Comparison of ENCODE assay signal across 8 cellular contexts in the genomic region with DNA sequence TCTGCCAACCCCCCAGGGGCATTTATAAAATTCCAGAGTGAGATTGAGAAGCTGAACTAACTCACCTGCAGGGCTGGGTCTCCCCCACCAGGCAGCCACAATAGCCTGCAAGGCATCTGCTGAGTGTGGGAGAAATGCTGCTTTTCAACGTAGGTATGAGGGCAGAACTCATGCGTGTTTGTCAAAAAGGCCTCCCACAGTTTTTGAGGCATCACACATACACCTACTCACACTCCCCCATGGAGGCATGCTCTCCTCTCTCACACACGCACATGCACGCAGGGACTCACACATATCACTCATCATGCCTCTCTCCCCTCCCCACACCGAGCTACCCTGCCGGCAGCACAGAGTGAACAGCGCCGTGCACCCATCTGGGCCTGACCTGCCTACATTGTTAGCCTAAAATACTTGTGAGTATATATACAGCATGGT.
A peak's percentile ranks its signal among the peaks of the same experiment; 100 is the strongest.
DNase-seq lines count a peak whose midpoint lies in the region; ATAC-seq and TF ChIP-seq lines count a peak whose summit lies in the region.

No MANE protein-coding gene starts in this region.

- no peak overlapping the region for H3K27ac ChIP-seq in testis

- WGBS in testis, 2 donors = 77 to 84% methylated on average over 8 of the region's 8 CpGs

- no peak for TF ChIP-seq POLR2A in testis (IDR thresholded peaks at IDR 0.05)

- H3K4me3 Mint-ChIP-seq in immature natural killer cell = peak overlapping the region; percentile 61 to 83 (median 78)
- H3K4me3 Mint-ChIP-seq in stimulated activated naive CD8-positive, alpha-beta T cell treated with anti-CD3 and anti-CD28 coated beads, Interleukin-15, Interleukin-2, amounts not matched to agents 100 ng/mL and 50 ng/mL, for 24 hours = peak overlapping the region; percentile 81

- peaks cover 0 to 7% (median 5%) of the 10 kb centered on the region in 3 donors for H3K27me3 Mint-ChIP-seq in immature natural killer cell (ENCODE audit: low read depth in 3 of 3)
- no peaks in the 10 kb centered on the region for H3K27me3 Mint-ChIP-seq in stimulated activated naive CD8-positive, alpha-beta T cell treated with anti-CD3 and anti-CD28 coated beads, Interleukin-15, Interleukin-2, amounts not matched to agents 100 ng/mL and 50 ng/mL, for 24 hours

- no peaks in the 10 kb centered on the region for H3K27me3 ChIP-seq in testis

- DNase-seq in activated CD4-positive, alpha-beta T cell treated with anti-CD3 and anti-CD28 coated beads for 24 hours (ENCODE audit: low read depth in 2 of 2) = peak; percentile 15 to 50
- DNase-seq in immature natural killer cell (peak; percentile 28 to 56 (median 39)), NCI-H774 (lab: John Stamatoyannopoulos, UW) (no peak), DMS153 (lab: John Stamatoyannopoulos, UW) (no peak), testis (no peak)

- H3K9me3 Mint-ChIP-seq in immature natural killer cell = no peaks in the 10 kb centered on the region
- H3K9me3 Mint-ChIP-seq in stimulated activated naive CD8-positive, alpha-beta T cell treated with anti-CD3 and anti-CD28 coated beads, Interleukin-15, Interleukin-2, amounts not matched to agents 100 ng/mL and 50 ng/mL, for 24 hours = no peaks in the 10 kb centered on the region

- no peaks in the 10 kb centered on the region for H3K9me3 ChIP-seq in testis

- no peak overlapping the region for H3K4me3 ChIP-seq in testis

- no peaks in the 10 kb centered on the region for H3K36me3 Mint-ChIP-seq in immature natural killer cell
- peaks cover 6% of the 10 kb centered on the region for H3K36me3 Mint-ChIP-seq in stimulated activated naive CD8-positive, alpha-beta T cell treated with anti-CD3 and anti-CD28 coated beads, Interleukin-15, Interleukin-2, amounts not matched to agents 100 ng/mL and 50 ng/mL, for 24 hours (ENCODE audit: low read depth)

- peak; percentile 36 for ATAC-seq in GM18858 (IDR thresholded peaks at IDR 0.05; ENCODE audit: unreplicated experiment)
- peak; percentile 74 for ATAC-seq in HG02885 (IDR thresholded peaks at IDR 0.05; ENCODE audit: poor library complexity, unreplicated experiment)

- peak overlapping the region; percentile 82 to 97 (median 92) for H3K27ac Mint-ChIP-seq in immature natural killer cell
- H3K27ac Mint-ChIP-seq in stimulated activated naive CD8-positive, alpha-beta T cell treated with anti-CD3 and anti-CD28 coated beads, Interleukin-15, Interleukin-2, amounts not matched to agents 100 ng/mL and 50 ng/mL, for 24 hours = peak overlapping the region; percentile 85

- TF ChIP-seq CTCF in testis (IDR thresholded peaks at IDR 0.05) = no peak

- intact Hi-C loops in testis (cut with DNase I; ENCODE audit: low total_unique reads) = no loop called here

- H3K4me1 Mint-ChIP-seq in immature natural killer cell = peaks cover 56 to 59% of the 10 kb centered on the region in 2 donors
- peaks cover 69% of the 10 kb centered on the region for H3K4me1 Mint-ChIP-seq in stimulated activated naive CD8-positive, alpha-beta T cell treated with anti-CD3 and anti-CD28 coated beads, Interleukin-15, Interleukin-2, amounts not matched to agents 100 ng/mL and 50 ng/mL, for 24 hours (ENCODE audit: low read depth)

- H3K4me1 ChIP-seq in testis = no peaks in the 10 kb centered on the region

- H3K36me3 ChIP-seq in testis (ENCODE audit: low read depth, missing control alignments) = no peaks in the 10 kb centered on the region

Comparison
In these comparisons a context has a peak if more than half of its experiments do, and no peak if none do; other contexts are left out.
1. DNase-seq: peak in activated CD4-positive, alpha-beta T cell treated with anti-CD3 and anti-CD28 coated beads for 24 hours (2 of 2) and immature natural killer cell (3 of 3); none in NCI-H774 (single experiment), DMS153 (single experiment) and testis (single experiment).